32 cellular contexts compared by ENCODE assay signal in genomic region chr1:26368486-26368885, GRCh38. TPM values are rescaled to one million over a fixed set of nuclear protein-coding genes. Genes with fewer than 3 reads are reported as not detected.
"Had no signal": no experiment of that assay in that cellular context is flagged by ENCODE, and none has a peak within 500 bp of the region (broad histone marks: within the 10 kb centered on the region; RNA-seq: fewer than 3 reads in every experiment).

No MANE protein-coding gene starts in this region.

- H3K27ac Mint-ChIP-seq: dendritic cell treated with granulocyte-macrophage colony-stimulating factor and Interleukin-4, amounts not matched to agents 40 ng/mL and 50 ng/mL, for 4 days; memory B cell; nephron; neural progenitor cell; progenitor cell of endocrine pancreas; stimulated activated effector memory CD8-positive, alpha-beta T cell treated with anti-CD3 and anti-CD28 coated beads, Interleukin-12 subunit alpha, Interleukin-12 subunit beta, amount 100 ng/mL, for 72 hours had no signal

- H3K4me3 ChIP-seq: colonic mucosa, esophagus squamous epithelium, heart right ventricle, lung, neural progenitor cell, sigmoid colon, testis, tibial nerve, upper lobe of left lung had no signal

- H3K4me1 ChIP-seq: colonic mucosa, neural progenitor cell, parathyroid adenoma, sigmoid colon, testis, tibial nerve had no signal

- H3K9me3 ChIP-seq: colonic mucosa, esophagus squamous epithelium, heart right ventricle, sigmoid colon, testis, upper lobe of left lung had no signal

- H2AFZ ChIP-seq: neural progenitor cell, parathyroid adenoma had no signal

- H3K9ac ChIP-seq: neural progenitor cell, parathyroid adenoma had no signal

- H3K27me3 ChIP-seq: colonic mucosa, testis, upper lobe of left lung had no signal

- H3K4me1 Mint-ChIP-seq: nephron had no signal

- DNase-seq: colonic mucosa; effector CD8-positive, alpha-beta T cell; erythroblast; esophagus squamous epithelium; foreskin melanocyte; glutamatergic neuron; heart right ventricle; hippocampal formation; kidney; sigmoid colon; stimulated activated CD4-positive, alpha-beta T cell treated with anti-CD3 and anti-CD28 coated beads, Interleukin-2, amount 100 ng/mL, for 24 hours; stimulated activated CD4-positive, alpha-beta T cell treated with anti-CD3 and anti-CD28 coated beads, Interleukin-4, amount 100 ng/mL, for 24 hours; stimulated activated naive CD4-positive, alpha-beta T cell treated with Interleukin-2 at 50 U/mL for 16 hours; substantia nigra; testis; upper lobe of left lung had no signal

- H3K9me3 Mint-ChIP-seq: dendritic cell treated with granulocyte-macrophage colony-stimulating factor and Interleukin-4, amounts not matched to agents 40 ng/mL and 50 ng/mL, for 4 days; nephron; stimulated activated effector memory CD8-positive, alpha-beta T cell treated with anti-CD3 and anti-CD28 coated beads, Interleukin-12 subunit alpha, Interleukin-12 subunit beta, amount 100 ng/mL, for 72 hours had no signal

- H3K36me3 Mint-ChIP-seq: memory B cell, neural progenitor cell had no signal

- H3K4me2 ChIP-seq: neural progenitor cell had no signal

- ATAC-seq: heart right ventricle; left lobe of liver; stimulated activated effector memory CD8-positive, alpha-beta T cell treated with anti-CD3 and anti-CD28 coated beads, Interleukin-12 subunit alpha, Interleukin-12 subunit beta, amount 100 ng/mL, for 72 hours had no signal

- H3K27ac ChIP-seq: colonic mucosa, esophagus squamous epithelium, heart right ventricle, neural progenitor cell, parathyroid adenoma, sigmoid colon, testis, tibial nerve, upper lobe of left lung had no signal

- H3K36me3 ChIP-seq: colonic mucosa, esophagus squamous epithelium, heart right ventricle, neural progenitor cell, sigmoid colon, tibial nerve, upper lobe of left lung had no signal

- H3K4me3 Mint-ChIP-seq: dendritic cell treated with granulocyte-macrophage colony-stimulating factor and Interleukin-4, amounts not matched to agents 40 ng/mL and 50 ng/mL, for 4 days; memory B cell; nephron; neural progenitor cell; stimulated activated effector memory CD8-positive, alpha-beta T cell treated with anti-CD3 and anti-CD28 coated beads, Interleukin-12 subunit alpha, Interleukin-12 subunit beta, amount 100 ng/mL, for 72 hours had no signal

- H3K79me2 ChIP-seq: parathyroid adenoma had no signal

RNA-seq across cellular contexts. Expression of gene ZNF683, which starts 4.1 kb away (rescaled TPM):
- total RNA-seq: chondrocyte, endothelial cell of umbilical vein, left lobe of liver, osteoblast, progenitor cell of endocrine pancreas, sigmoid colon, skeletal muscle tissue, tibial nerve had no signal
- polyA plus RNA-seq: endothelial cell of umbilical vein had no signal

RNA-seq across cellular contexts. Expression of gene CRYBG2, which starts 14.6 kb away (rescaled TPM):
- total RNA-seq: chondrocyte, endothelial cell of umbilical vein, osteoblast, skeletal muscle tissue had no signal
- polyA plus RNA-seq: endothelial cell of umbilical vein had no signal

RNA-seq across cellular contexts. Expression of gene LIN28A, which starts 42.1 kb away (rescaled TPM):
- total RNA-seq: chondrocyte, endothelial cell of umbilical vein, esophagus squamous epithelium, kidney, liver, mononuclear cell, osteoblast, sigmoid colon, skeletal muscle tissue, tibial nerve had no signal
- polyA plus RNA-seq: heart right ventricle, liver, lung, sigmoid colon had no signal

RNA-seq across cellular contexts. Expression of gene CD52, which starts 50.7 kb away (rescaled TPM):
- total RNA-seq: chondrocyte, endothelial cell of umbilical vein, osteoblast, skeletal muscle tissue had no signal
- polyA plus RNA-seq: endothelial cell of umbilical vein had no signal
